In the genomic region with DNA sequence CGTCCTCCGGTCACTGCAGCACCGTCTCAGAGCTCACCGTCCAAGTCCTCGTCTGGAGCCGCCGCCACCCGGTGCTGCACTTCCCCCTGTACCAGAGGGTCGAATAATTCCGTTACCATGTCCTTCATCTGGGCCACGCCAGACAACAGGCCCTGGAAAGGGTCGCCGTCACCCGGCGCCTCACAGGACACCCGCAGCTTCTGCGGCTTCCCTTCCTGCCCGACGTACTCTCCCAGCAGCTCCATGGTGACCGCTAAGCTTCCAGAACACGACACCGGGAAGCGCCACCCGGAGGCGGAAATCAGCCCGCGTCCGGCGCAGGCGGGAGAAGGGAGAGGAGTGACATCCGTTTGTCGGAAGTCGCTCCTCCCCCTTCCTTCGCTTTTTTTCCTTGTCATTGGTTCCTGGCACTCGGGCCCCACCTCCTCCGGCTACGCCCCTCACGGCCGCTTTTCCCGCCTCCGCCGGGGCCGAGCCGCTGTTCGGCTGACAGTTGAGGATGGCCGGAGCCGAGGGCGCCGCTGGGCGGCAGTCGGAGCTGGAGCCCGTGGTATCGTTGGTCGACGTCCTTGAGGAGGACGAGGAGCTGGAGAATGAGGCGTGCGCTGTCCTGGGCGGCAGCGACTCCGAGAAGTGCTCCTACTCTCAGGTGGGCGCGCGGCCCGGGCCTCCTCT, we compare ENCODE assay signal across 1 cellular context.
TF ChIP-seq lines count a peak whose summit lies in the region.

A gene with protein sequence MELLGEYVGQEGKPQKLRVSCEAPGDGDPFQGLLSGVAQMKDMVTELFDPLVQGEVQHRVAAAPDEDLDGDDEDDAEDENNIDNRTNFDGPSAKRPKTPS (minus strand): TSS at position 273 of the 675 bp plus-strand sequence. CDS start 28 bp downstream, at position 245.
A gene with protein sequence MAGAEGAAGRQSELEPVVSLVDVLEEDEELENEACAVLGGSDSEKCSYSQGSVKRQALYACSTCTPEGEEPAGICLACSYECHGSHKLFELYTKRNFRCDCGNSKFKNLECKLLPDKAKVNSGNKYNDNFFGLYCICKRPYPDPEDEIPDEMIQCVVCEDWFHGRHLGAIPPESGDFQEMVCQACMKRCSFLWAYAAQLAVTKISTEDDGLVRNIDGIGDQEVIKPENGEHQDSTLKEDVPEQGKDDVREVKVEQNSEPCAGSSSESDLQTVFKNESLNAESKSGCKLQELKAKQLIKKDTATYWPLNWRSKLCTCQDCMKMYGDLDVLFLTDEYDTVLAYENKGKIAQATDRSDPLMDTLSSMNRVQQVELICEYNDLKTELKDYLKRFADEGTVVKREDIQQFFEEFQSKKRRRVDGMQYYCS (plus strand): TSS at position 464 of the 675 bp plus-strand sequence. CDS start 36 bp downstream, at position 500.

TF ChIP-seq in HepG2, 621 proteins besides CTCF, POLR2A, EP300 and RAD21 (continued from another document and continues in another):
- TF ChIP-seq, protein P1, sequence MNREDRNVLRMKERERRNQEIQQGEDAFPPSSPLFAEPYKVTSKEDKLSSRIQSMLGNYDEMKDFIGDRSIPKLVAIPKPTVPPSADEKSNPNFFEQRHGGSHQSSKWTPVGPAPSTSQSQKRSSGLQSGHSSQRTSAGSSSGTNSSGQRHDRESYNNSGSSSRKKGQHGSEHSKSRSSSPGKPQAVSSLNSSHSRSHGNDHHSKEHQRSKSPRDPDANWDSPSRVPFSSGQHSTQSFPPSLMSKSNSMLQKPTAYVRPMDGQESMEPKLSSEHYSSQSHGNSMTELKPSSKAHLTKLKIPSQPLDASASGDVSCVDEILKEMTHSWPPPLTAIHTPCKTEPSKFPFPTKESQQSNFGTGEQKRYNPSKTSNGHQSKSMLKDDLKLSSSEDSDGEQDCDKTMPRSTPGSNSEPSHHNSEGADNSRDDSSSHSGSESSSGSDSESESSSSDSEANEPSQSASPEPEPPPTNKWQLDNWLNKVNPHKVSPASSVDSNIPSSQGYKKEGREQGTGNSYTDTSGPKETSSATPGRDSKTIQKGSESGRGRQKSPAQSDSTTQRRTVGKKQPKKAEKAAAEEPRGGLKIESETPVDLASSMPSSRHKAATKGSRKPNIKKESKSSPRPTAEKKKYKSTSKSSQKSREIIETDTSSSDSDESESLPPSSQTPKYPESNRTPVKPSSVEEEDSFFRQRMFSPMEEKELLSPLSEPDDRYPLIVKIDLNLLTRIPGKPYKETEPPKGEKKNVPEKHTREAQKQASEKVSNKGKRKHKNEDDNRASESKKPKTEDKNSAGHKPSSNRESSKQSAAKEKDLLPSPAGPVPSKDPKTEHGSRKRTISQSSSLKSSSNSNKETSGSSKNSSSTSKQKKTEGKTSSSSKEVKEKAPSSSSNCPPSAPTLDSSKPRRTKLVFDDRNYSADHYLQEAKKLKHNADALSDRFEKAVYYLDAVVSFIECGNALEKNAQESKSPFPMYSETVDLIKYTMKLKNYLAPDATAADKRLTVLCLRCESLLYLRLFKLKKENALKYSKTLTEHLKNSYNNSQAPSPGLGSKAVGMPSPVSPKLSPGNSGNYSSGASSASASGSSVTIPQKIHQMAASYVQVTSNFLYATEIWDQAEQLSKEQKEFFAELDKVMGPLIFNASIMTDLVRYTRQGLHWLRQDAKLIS (CRISPR knock-in tag; IDR thresholded peaks at IDR 0.05), result no peak
- no peak for TF ChIP-seq ZSCAN9 (CRISPR knock-in tag; IDR thresholded peaks at IDR 0.05; ENCODE audit: borderline replicate concordance)
- TF ChIP-seq GATAD2A (CRISPR knock-in tag; IDR thresholded peaks at IDR 0.05), result peak; percentile 25; the same call in 1 of the 2 replicates
- no peak for TF ChIP-seq ZNF224 (CRISPR knock-in tag; IDR thresholded peaks at IDR 0.05)
- TF ChIP-seq, protein P2, sequence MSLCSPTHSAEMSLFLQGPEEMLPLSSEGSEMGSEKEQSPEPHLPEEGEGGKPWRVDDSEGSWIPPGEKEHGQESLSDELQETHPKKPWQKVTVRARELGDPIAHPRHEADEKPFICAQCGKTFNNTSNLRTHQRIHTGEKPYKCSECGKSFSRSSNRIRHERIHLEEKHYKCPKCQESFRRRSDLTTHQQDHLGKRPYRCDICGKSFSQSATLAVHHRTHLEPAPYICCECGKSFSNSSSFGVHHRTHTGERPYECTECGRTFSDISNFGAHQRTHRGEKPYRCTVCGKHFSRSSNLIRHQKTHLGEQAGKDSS (CRISPR knock-in tag; IDR thresholded peaks at IDR 0.05; ENCODE audit: borderline replicate concordance, low read depth), result peak; percentile 82; the same call in 1 of the 2 replicates
- TF ChIP-seq, protein P3, sequence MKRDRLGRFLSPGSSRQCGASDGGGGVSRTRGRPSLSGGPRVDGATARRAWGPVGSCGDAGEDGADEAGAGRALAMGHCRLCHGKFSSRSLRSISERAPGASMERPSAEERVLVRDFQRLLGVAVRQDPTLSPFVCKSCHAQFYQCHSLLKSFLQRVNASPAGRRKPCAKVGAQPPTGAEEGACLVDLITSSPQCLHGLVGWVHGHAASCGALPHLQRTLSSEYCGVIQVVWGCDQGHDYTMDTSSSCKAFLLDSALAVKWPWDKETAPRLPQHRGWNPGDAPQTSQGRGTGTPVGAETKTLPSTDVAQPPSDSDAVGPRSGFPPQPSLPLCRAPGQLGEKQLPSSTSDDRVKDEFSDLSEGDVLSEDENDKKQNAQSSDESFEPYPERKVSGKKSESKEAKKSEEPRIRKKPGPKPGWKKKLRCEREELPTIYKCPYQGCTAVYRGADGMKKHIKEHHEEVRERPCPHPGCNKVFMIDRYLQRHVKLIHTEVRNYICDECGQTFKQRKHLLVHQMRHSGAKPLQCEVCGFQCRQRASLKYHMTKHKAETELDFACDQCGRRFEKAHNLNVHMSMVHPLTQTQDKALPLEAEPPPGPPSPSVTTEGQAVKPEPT (CRISPR knock-in tag; IDR thresholded peaks at IDR 0.05; ENCODE audit: low read depth), result peak; percentile 46; the same call in 1 of the 2 replicates
- TF ChIP-seq, protein P4, sequence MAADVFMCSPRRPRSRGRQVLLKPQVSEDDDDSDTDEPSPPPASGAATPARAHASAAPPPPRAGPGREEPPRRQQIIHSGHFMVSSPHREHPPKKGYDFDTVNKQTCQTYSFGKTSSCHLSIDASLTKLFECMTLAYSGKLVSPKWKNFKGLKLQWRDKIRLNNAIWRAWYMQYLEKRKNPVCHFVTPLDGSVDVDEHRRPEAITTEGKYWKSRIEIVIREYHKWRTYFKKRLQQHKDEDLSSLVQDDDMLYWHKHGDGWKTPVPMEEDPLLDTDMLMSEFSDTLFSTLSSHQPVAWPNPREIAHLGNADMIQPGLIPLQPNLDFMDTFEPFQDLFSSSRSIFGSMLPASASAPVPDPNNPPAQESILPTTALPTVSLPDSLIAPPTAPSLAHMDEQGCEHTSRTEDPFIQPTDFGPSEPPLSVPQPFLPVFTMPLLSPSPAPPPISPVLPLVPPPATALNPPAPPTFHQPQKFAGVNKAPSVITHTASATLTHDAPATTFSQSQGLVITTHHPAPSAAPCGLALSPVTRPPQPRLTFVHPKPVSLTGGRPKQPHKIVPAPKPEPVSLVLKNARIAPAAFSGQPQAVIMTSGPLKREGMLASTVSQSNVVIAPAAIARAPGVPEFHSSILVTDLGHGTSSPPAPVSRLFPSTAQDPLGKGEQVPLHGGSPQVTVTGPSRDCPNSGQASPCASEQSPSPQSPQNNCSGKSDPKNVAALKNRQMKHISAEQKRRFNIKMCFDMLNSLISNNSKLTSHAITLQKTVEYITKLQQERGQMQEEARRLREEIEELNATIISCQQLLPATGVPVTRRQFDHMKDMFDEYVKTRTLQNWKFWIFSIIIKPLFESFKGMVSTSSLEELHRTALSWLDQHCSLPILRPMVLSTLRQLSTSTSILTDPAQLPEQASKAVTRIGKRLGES (CRISPR knock-in tag; IDR thresholded peaks at IDR 0.05; ENCODE audit: borderline replicate concordance), result no peak
- TF ChIP-seq ZKSCAN1 (IDR thresholded peaks at IDR 0.05; ENCODE audit: low read length), result no peak
- TF ChIP-seq, protein P5, sequence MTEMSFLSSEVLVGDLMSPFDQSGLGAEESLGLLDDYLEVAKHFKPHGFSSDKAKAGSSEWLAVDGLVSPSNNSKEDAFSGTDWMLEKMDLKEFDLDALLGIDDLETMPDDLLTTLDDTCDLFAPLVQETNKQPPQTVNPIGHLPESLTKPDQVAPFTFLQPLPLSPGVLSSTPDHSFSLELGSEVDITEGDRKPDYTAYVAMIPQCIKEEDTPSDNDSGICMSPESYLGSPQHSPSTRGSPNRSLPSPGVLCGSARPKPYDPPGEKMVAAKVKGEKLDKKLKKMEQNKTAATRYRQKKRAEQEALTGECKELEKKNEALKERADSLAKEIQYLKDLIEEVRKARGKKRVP (CRISPR knock-in tag; IDR thresholded peaks at IDR 0.05), result peak in 1 of 2 experiments; percentile 62; a peak in 2 of 4 replicates
- TF ChIP-seq, protein P6, sequence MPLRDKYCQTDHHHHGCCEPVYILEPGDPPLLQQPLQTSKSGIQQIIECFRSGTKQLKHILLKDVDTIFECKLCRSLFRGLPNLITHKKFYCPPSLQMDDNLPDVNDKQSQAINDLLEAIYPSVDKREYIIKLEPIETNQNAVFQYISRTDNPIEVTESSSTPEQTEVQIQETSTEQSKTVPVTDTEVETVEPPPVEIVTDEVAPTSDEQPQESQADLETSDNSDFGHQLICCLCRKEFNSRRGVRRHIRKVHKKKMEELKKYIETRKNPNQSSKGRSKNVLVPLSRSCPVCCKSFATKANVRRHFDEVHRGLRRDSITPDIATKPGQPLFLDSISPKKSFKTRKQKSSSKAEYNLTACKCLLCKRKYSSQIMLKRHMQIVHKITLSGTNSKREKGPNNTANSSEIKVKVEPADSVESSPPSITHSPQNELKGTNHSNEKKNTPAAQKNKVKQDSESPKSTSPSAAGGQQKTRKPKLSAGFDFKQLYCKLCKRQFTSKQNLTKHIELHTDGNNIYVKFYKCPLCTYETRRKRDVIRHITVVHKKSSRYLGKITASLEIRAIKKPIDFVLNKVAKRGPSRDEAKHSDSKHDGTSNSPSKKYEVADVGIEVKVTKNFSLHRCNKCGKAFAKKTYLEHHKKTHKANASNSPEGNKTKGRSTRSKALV (CRISPR knock-in tag; IDR thresholded peaks at IDR 0.05), result no peak
- 0 out of 2 replicates have a peak, but pooled peaks have one; percentile 66 for TF ChIP-seq ATF7-NPFF (CRISPR knock-in tag; IDR thresholded peaks at IDR 0.05; ENCODE audit: low read depth)
- TF ChIP-seq, protein P7, sequence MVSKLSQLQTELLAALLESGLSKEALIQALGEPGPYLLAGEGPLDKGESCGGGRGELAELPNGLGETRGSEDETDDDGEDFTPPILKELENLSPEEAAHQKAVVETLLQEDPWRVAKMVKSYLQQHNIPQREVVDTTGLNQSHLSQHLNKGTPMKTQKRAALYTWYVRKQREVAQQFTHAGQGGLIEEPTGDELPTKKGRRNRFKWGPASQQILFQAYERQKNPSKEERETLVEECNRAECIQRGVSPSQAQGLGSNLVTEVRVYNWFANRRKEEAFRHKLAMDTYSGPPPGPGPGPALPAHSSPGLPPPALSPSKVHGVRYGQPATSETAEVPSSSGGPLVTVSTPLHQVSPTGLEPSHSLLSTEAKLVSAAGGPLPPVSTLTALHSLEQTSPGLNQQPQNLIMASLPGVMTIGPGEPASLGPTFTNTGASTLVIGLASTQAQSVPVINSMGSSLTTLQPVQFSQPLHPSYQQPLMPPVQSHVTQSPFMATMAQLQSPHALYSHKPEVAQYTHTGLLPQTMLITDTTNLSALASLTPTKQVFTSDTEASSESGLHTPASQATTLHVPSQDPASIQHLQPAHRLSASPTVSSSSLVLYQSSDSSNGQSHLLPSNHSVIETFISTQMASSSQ (IDR thresholded peaks at IDR 0.05; ENCODE audit: low read depth), result no peak
- TF ChIP-seq, protein P7 (CRISPR knock-in tag; IDR thresholded peaks at IDR 0.05; ENCODE audit: borderline replicate concordance), result peak; percentile 31; the same call in 1 of the 2 replicates
- TF ChIP-seq, protein P8, sequence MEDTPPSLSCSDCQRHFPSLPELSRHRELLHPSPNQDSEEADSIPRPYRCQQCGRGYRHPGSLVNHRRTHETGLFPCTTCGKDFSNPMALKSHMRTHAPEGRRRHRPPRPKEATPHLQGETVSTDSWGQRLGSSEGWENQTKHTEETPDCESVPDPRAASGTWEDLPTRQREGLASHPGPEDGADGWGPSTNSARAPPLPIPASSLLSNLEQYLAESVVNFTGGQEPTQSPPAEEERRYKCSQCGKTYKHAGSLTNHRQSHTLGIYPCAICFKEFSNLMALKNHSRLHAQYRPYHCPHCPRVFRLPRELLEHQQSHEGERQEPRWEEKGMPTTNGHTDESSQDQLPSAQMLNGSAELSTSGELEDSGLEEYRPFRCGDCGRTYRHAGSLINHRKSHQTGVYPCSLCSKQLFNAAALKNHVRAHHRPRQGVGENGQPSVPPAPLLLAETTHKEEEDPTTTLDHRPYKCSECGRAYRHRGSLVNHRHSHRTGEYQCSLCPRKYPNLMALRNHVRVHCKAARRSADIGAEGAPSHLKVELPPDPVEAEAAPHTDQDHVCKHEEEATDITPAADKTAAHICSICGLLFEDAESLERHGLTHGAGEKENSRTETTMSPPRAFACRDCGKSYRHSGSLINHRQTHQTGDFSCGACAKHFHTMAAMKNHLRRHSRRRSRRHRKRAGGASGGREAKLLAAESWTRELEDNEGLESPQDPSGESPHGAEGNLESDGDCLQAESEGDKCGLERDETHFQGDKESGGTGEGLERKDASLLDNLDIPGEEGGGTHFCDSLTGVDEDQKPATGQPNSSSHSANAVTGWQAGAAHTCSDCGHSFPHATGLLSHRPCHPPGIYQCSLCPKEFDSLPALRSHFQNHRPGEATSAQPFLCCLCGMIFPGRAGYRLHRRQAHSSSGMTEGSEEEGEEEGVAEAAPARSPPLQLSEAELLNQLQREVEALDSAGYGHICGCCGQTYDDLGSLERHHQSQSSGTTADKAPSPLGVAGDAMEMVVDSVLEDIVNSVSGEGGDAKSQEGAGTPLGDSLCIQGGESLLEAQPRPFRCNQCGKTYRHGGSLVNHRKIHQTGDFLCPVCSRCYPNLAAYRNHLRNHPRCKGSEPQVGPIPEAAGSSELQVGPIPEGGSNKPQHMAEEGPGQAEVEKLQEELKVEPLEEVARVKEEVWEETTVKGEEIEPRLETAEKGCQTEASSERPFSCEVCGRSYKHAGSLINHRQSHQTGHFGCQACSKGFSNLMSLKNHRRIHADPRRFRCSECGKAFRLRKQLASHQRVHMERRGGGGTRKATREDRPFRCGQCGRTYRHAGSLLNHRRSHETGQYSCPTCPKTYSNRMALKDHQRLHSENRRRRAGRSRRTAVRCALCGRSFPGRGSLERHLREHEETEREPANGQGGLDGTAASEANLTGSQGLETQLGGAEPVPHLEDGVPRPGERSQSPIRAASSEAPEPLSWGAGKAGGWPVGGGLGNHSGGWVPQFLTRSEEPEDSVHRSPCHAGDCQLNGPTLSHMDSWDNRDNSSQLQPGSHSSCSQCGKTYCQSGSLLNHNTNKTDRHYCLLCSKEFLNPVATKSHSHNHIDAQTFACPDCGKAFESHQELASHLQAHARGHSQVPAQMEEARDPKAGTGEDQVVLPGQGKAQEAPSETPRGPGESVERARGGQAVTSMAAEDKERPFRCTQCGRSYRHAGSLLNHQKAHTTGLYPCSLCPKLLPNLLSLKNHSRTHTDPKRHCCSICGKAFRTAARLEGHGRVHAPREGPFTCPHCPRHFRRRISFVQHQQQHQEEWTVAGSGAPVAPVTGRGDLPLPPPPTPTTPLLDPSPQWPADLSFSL (CRISPR knock-in tag; IDR thresholded peaks at IDR 0.05), result no peak
